Comparison of ENCODE assay signal across 16 cellular contexts in the genomic region with DNA sequence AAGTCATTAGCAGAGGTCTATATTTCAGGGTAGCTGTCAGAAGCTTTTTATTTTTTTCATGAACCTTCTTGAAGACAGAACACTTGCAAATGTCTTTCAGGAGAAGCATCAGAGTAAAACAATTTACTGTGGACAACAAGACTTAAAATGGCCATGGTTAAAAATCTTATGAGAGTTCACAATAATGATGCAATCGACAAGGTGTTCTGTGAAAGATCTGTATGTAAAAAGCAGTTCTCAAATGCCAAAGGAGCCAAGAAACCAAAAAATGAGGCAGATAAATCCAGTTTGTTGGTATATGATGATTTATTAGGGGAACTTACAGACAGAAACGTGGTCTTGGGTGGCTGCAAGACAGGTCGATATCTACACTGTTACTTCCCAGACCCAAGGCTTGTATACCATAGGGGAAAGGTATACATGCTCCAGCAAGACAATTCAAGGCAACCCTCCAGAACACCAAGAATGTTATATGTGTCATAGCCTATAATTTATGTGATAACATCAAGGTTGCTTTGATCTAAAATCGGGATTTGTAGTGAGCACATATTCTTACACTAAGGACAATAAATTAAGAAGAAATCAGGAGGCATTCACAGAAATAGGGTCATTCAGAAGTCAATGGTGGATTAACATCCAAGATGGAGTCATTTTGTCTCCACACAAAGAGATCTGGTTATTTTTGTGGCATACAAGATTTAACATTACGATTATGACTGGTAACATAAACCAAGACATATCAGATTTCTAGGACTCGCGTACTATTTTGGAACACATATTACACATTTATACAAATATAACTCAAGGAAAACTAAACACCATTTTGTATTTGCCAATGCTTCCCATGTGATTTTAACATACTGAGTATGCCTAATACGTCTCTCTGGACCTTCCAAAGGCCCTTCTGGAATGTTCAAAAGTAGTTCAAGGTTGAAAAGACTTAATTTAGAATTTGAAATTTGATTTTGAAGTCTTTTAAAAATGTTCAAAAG.
"Had no signal": no experiment of that assay in that cellular context is flagged by ENCODE, and none has a peak within 500 bp of the region (broad histone marks: within the 10 kb centered on the region; RNA-seq: fewer than 3 reads in every experiment).

No MANE protein-coding gene starts in this region.

- H3K9me3 Mint-ChIP-seq: activated CD4-positive, alpha-beta memory T cell treated with anti-CD3 and anti-CD28 coated beads, Interleukin-2, amount 10 ng/mL, durations not matched to agents 7 days and 5 days; activated T-cell treated with anti-CD3 and anti-CD28 coated beads, Interleukin-2, amount 50 U/mL, for 4 hours; stimulated activated effector memory CD8-positive, alpha-beta T cell treated with anti-CD3 and anti-CD28 coated beads, Interleukin-12 subunit alpha, Interleukin-12 subunit beta, amount 100 ng/mL, for 72 hours had no signal

- H3K9me3 ChIP-seq: adrenal gland, esophagus muscularis mucosa, vagina had no signal

- H3K4me3 Mint-ChIP-seq: activated CD4-positive, alpha-beta memory T cell treated with anti-CD3 and anti-CD28 coated beads, Interleukin-2, amount 10 ng/mL, durations not matched to agents 7 days and 5 days; activated T-cell treated with anti-CD3 and anti-CD28 coated beads, Interleukin-2, amount 50 U/mL, for 4 hours; neural crest cell; stimulated activated effector memory CD8-positive, alpha-beta T cell treated with anti-CD3 and anti-CD28 coated beads, Interleukin-12 subunit alpha, Interleukin-12 subunit beta, amount 100 ng/mL, for 72 hours; T-helper 17 cell had no signal

- H3K4me1 ChIP-seq: adrenal gland, esophagus muscularis mucosa, vagina had no signal

- H3K4me3 ChIP-seq: adrenal gland, esophagus muscularis mucosa, lung, vagina had no signal

- H3K27ac ChIP-seq: adrenal gland, esophagus muscularis mucosa, vagina, WERI-Rb-1 had no signal

- DNase-seq: activated CD4-positive, alpha-beta memory T cell treated with anti-CD3 and anti-CD28 coated beads, Interleukin-2, amount 10 ng/mL, durations not matched to agents 7 days and 5 days; activated effector memory CD4-positive, alpha-beta T cell treated with Interleukin-2 at 50 U/mL for 16 hours; activated naive CD4-positive, alpha-beta T cell treated with anti-CD3 and anti-CD28 coated beads, Interleukin-2, amount 50 U/mL, for 16 hours; activated T-cell treated with anti-CD3 and anti-CD28 coated beads, Interleukin-2, amount 50 U/mL, for 4 hours; adrenal gland; caudate nucleus; foreskin fibroblast; stimulated activated CD4-positive, alpha-beta T cell treated with anti-CD3 and anti-CD28 coated beads, Interleukin-12 subunit alpha, Interleukin-12 subunit beta, amount 100 ng/mL, for 4 hours; stimulated activated CD4-positive, alpha-beta T cell treated with anti-CD3 and anti-CD28 coated beads, Interleukin-2, amount 100 ng/mL, for 24 hours; T-helper 17 cell; WERI-Rb-1 had no signal

- H3K27me3 ChIP-seq: adrenal gland, esophagus muscularis mucosa, vagina had no signal

- H3K36me3 ChIP-seq: adrenal gland, esophagus muscularis mucosa, vagina, WERI-Rb-1 had no signal

- H3K27ac Mint-ChIP-seq: activated CD4-positive, alpha-beta memory T cell treated with anti-CD3 and anti-CD28 coated beads, Interleukin-2, amount 10 ng/mL, durations not matched to agents 7 days and 5 days; stimulated activated effector memory CD8-positive, alpha-beta T cell treated with anti-CD3 and anti-CD28 coated beads, Interleukin-12 subunit alpha, Interleukin-12 subunit beta, amount 100 ng/mL, for 72 hours; T-helper 17 cell had no signal

- H3K4me1 Mint-ChIP-seq: activated CD4-positive, alpha-beta memory T cell treated with anti-CD3 and anti-CD28 coated beads, Interleukin-2, amount 10 ng/mL, durations not matched to agents 7 days and 5 days; neural crest cell; stimulated activated effector memory CD8-positive, alpha-beta T cell treated with anti-CD3 and anti-CD28 coated beads, Interleukin-12 subunit alpha, Interleukin-12 subunit beta, amount 100 ng/mL, for 72 hours had no signal

- H3K36me3 Mint-ChIP-seq: stimulated activated effector memory CD8-positive, alpha-beta T cell treated with anti-CD3 and anti-CD28 coated beads, Interleukin-12 subunit alpha, Interleukin-12 subunit beta, amount 100 ng/mL, for 72 hours had no signal

- ATAC-seq: activated T-cell treated with anti-CD3 and anti-CD28 coated beads, Interleukin-2, amount 50 U/mL, for 4 hours; stimulated activated effector memory CD8-positive, alpha-beta T cell treated with anti-CD3 and anti-CD28 coated beads, Interleukin-12 subunit alpha, Interleukin-12 subunit beta, amount 100 ng/mL, for 72 hours; T-helper 17 cell had no signal
